In the genomic region with DNA sequence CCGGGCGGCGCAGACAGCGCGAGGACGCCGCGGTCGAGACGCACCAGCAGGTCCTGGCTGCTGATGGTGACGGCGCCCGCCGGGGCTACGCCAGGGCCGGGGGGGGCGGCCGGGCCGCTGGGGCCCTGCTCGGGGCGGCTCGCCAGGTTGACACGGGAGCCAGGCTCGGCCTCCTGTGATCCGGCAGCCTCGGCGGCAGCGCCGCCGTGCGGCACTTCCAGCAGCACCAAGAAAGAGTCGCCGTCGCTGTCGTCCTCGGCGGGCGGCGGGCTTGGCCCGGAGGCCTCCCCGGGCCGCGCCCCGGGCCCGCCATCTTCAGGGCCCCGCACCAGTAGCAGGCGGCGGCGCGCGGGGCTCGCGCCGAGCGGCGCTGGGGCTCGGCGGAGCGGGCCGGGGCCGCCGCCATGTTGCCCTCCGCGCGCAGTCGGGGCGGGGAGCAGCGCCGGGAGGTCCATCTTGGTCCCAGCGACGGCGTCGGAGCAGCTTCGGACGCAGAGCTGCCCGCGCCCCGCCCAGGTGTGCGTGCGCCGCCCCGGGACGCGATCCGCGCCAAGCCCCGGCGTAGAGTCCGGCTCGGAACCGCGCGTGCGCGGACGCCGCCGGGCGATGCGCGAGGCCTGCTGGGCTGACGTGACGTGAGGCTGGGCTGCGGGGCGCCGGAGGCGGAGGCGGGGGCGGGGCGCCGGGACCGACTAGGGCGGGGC, we compare ENCODE assay signal across 8 cellular contexts. TPM values are rescaled to one million over a fixed set of nuclear protein-coding genes. Genes with fewer than 3 reads are reported as not detected.
DNase-seq lines count a peak whose midpoint lies in the region; ATAC-seq and TF ChIP-seq lines count a peak whose summit lies in the region.

A gene with protein sequence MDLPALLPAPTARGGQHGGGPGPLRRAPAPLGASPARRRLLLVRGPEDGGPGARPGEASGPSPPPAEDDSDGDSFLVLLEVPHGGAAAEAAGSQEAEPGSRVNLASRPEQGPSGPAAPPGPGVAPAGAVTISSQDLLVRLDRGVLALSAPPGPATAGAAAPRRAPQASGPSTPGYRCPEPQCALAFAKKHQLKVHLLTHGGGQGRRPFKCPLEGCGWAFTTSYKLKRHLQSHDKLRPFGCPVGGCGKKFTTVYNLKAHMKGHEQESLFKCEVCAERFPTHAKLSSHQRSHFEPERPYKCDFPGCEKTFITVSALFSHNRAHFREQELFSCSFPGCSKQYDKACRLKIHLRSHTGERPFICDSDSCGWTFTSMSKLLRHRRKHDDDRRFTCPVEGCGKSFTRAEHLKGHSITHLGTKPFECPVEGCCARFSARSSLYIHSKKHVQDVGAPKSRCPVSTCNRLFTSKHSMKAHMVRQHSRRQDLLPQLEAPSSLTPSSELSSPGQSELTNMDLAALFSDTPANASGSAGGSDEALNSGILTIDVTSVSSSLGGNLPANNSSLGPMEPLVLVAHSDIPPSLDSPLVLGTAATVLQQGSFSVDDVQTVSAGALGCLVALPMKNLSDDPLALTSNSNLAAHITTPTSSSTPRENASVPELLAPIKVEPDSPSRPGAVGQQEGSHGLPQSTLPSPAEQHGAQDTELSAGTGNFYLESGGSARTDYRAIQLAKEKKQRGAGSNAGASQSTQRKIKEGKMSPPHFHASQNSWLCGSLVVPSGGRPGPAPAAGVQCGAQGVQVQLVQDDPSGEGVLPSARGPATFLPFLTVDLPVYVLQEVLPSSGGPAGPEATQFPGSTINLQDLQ (minus strand): TSS at position 481 of the 704 bp plus-strand sequence. CDS start 26 bp downstream, at position 455.

- no peaks in the 10 kb centered on the region for H3K27me3 Mint-ChIP-seq in T-helper 2 cell treated with Interferon-gamma antibody and Interleukin-4, amounts not matched to agents 5 μg/mL and 100 μg/mL, for 36 hours (ENCODE audit: low read depth)

- H3K27me3 ChIP-seq in ascending aorta (no peaks in the 10 kb centered on the region), right cardiac atrium (ENCODE audit: control insufficient read depth, insufficient read depth) (no peaks in the 10 kb centered on the region), rectal smooth muscle tissue (ENCODE audit: control insufficient read depth, insufficient read depth, low read length) (no peaks in the 10 kb centered on the region), vagina (no peaks in the 10 kb centered on the region)

- H3K27ac ChIP-seq in ascending aorta (peak within 1 kb of the TSS; percentile 88 to 99), right cardiac atrium (ENCODE audit: low read length) (peak within 1 kb of the TSS; percentile 91), rectal smooth muscle tissue (ENCODE audit: low read depth, low read length) (peak within 1 kb of the TSS; percentile 82), vagina (peak within 1 kb of the TSS; percentile 90)

- H3K4me1 ChIP-seq in ascending aorta, result peaks cover 27 to 35% of the 10 kb centered on the region in 2 donors
- peaks cover 20% of the 10 kb centered on the region for H3K4me1 ChIP-seq in right cardiac atrium (ENCODE audit: control insufficient read depth, insufficient read depth, low read length)
- peaks cover 26% of the 10 kb centered on the region for H3K4me1 ChIP-seq in rectal smooth muscle tissue (ENCODE audit: control insufficient read depth, insufficient read depth, low read length)
- H3K4me1 ChIP-seq in vagina, result peaks cover 51% of the 10 kb centered on the region

- peak in 1 of 2 donors; percentile 88 for TF ChIP-seq POLR2A in vagina (IDR thresholded peaks at IDR 0.05)

- peaks cover 32% of the 10 kb centered on the region for H3K4me1 Mint-ChIP-seq in T-helper 2 cell treated with Interferon-gamma antibody and Interleukin-4, amounts not matched to agents 5 μg/mL and 100 μg/mL, for 36 hours (ENCODE audit: low read depth)

- WGBS in right cardiac atrium, result under 1% methylated on average over 113 of the region's 113 CpGs

- no peaks in the 10 kb centered on the region for H3K9me3 Mint-ChIP-seq in T-helper 2 cell treated with Interferon-gamma antibody and Interleukin-4, amounts not matched to agents 5 μg/mL and 100 μg/mL, for 36 hours

- H3K4me3 ChIP-seq in ascending aorta (peak within 1 kb of the TSS; percentile 63 to 71), right cardiac atrium (ENCODE audit: low read length) (peak within 1 kb of the TSS; percentile 70), rectal smooth muscle tissue (ENCODE audit: low read length) (peak within 1 kb of the TSS; percentile 85), vagina (peak within 1 kb of the TSS; percentile 74 to 88)

- H3K36me3 ChIP-seq in ascending aorta, result peaks cover 9 to 14% of the 10 kb centered on the region in 2 donors
- H3K36me3 ChIP-seq in rectal smooth muscle tissue (ENCODE audit: control insufficient read depth, insufficient read depth, low read length), result peaks cover 11% of the 10 kb centered on the region
- peaks cover 0 to 10% of the 10 kb centered on the region in 2 donors for H3K36me3 ChIP-seq in vagina

- DNase-seq in NCI-H1930 (lab: John Stamatoyannopoulos, UW), result peak; percentile 77 to 94
- DNase-seq in T-helper 2 cell treated with Interferon-gamma antibody and Interleukin-4, amounts not matched to agents 5 μg/mL and 100 μg/mL, for 36 hours (ENCODE audit: low spot score), result peak; percentile 93
- peak; percentile 69 to 97 for DNase-seq in ascending aorta (ENCODE audit: low spot score in 2 of 2)
- DNase-seq in right cardiac atrium, result peak; percentile 96 to 99 (median 99)
- no peak for DNase-seq in vagina (ENCODE audit: extremely low spot score in 2 of 2)

- peaks cover 28% of the 10 kb centered on the region for H3K36me3 Mint-ChIP-seq in T-helper 2 cell treated with Interferon-gamma antibody and Interleukin-4, amounts not matched to agents 5 μg/mL and 100 μg/mL, for 36 hours (ENCODE audit: low read depth)

- ATAC-seq in GM18502 (IDR thresholded peaks at IDR 0.05; ENCODE audit: poor library complexity, unreplicated experiment) (peak; percentile 77), HG02943 (IDR thresholded peaks at IDR 0.05; ENCODE audit: low read depth, unreplicated experiment) (peak; percentile 72), right cardiac atrium (peak; percentile 88 to 92)

- H3K27ac Mint-ChIP-seq in T-helper 2 cell treated with Interferon-gamma antibody and Interleukin-4, amounts not matched to agents 5 μg/mL and 100 μg/mL, for 36 hours, result peak within 1 kb of the TSS; percentile 87

- peak; percentile 14 to 49 (median 37) for TF ChIP-seq CTCF in ascending aorta (IDR thresholded peaks at IDR 0.05)
- no peak for TF ChIP-seq CTCF in vagina (IDR thresholded peaks at IDR 0.05)

- no peaks in the 10 kb centered on the region for H3K9me3 ChIP-seq in ascending aorta
- no peaks in the 10 kb centered on the region for H3K9me3 ChIP-seq in right cardiac atrium (ENCODE audit: control insufficient read depth, low read length)
- no peaks in the 10 kb centered on the region for H3K9me3 ChIP-seq in vagina

- intact Hi-C loops in ascending aorta (cut with DNase I), result loop anchor here (1.0 to 10.0 kb wide), 9 partner anchors 87 to 558 kb away; a partner anchor contains a TSS
- intact Hi-C loops in right cardiac atrium (cut with DNase I), result loop anchor here in 1 of 4 donors (10.0 kb wide), 1 partner anchor 211 kb away; no protein-coding TSS in a partner anchor
- intact Hi-C loops in vagina (cut with DNase I), result loop anchor here (10.0 kb wide), 1 partner anchor 121 kb away; a partner anchor contains a TSS

- H3K4me3 Mint-ChIP-seq in T-helper 2 cell treated with Interferon-gamma antibody and Interleukin-4, amounts not matched to agents 5 μg/mL and 100 μg/mL, for 36 hours, result peak within 1 kb of the TSS; percentile 96

- peak within 1 kb of the TSS; percentile 89 for H3K9ac ChIP-seq in rectal smooth muscle tissue (ENCODE audit: low read length)

RNA-seq across cellular contexts. Expression of the gene that starts here (rescaled TPM):
- total RNA-seq in ascending aorta (74.4 TPM), right cardiac atrium (10 to 100 TPM; 17.8 to 21.6 (median 19.7) TPM), vagina (36.8 TPM)
- polyA plus RNA-seq in right cardiac atrium, result 8.2 TPM

Comparison
In these comparisons a context has a peak if more than half of its experiments do, and no peak if none do; other contexts are left out.
1. DNase-seq: peak in NCI-H1930 (2 of 2), T-helper 2 cell treated with Interferon-gamma antibody and Interleukin-4, amounts not matched to agents 5 μg/mL and 100 μg/mL, for 36 hours (single experiment), ascending aorta (2 of 2) and right cardiac atrium (3 of 3); none in vagina (0 of 2).
2. CTCF ChIP-seq: peak in ascending aorta (3 of 3); none in vagina (0 of 3).
3. Peak in every context shown above with its lines, with median percentiles within 50 percentile points of each other: ATAC-seq, H3K27ac ChIP-seq and H3K4me3 ChIP-seq.